8 cellular contexts compared by ENCODE assay signal in genomic region chr11:35165416-35166368, GRCh38. TPM values are rescaled to one million over a fixed set of nuclear protein-coding genes. Genes with fewer than 3 reads are reported as not detected.
DNase-seq lines count a peak whose midpoint lies in the region; ATAC-seq lines count a peak whose summit lies in the region.

No MANE protein-coding gene starts in this region.

- peaks cover 42% of the 10 kb centered on the region for H3K36me3 Mint-ChIP-seq in CD4-positive, CD25-positive, alpha-beta regulatory T cell
- peaks cover 70% of the 10 kb centered on the region for H3K36me3 Mint-ChIP-seq in activated CD4-positive, alpha-beta T cell treated with anti-CD3 and anti-CD28 coated beads, Interleukin-2, amount 10 ng/mL, durations not matched to agents 24 days and 14 days (ENCODE audit: low read depth)
- H3K36me3 Mint-ChIP-seq in effector memory CD8-positive, alpha-beta T cell (ENCODE audit: insufficient read depth): peaks cover 92% of the 10 kb centered on the region

- no peaks in the 10 kb centered on the region for H3K9me3 ChIP-seq in CD4-positive, CD25-positive, alpha-beta regulatory T cell (ENCODE audit: control insufficient read depth in 2 of 2, low read length in 2 of 2)
- H3K9me3 ChIP-seq in skeletal muscle satellite cell (replicated peaks; ENCODE audit: low read length): no peaks in the 10 kb centered on the region

- peak overlapping the region; percentile 100 for H3K27ac Mint-ChIP-seq in CD4-positive, CD25-positive, alpha-beta regulatory T cell
- H3K27ac Mint-ChIP-seq in activated CD4-positive, alpha-beta T cell treated with anti-CD3 and anti-CD28 coated beads, Interleukin-2, amount 10 ng/mL, durations not matched to agents 24 days and 14 days: peak overlapping the region; percentile 99
- peak overlapping the region; percentile 99 to 100 for H3K27ac Mint-ChIP-seq in effector memory CD8-positive, alpha-beta T cell

- peaks cover 30 to 99% (median 88%) of the 10 kb centered on the region in 4 donors for H3K4me1 Mint-ChIP-seq in CD4-positive, CD25-positive, alpha-beta regulatory T cell
- peaks cover 93% of the 10 kb centered on the region for H3K4me1 Mint-ChIP-seq in activated CD4-positive, alpha-beta T cell treated with anti-CD3 and anti-CD28 coated beads, Interleukin-2, amount 10 ng/mL, durations not matched to agents 24 days and 14 days
- H3K4me1 Mint-ChIP-seq in effector memory CD8-positive, alpha-beta T cell (ENCODE audit: low read depth in 2 of 2): peaks cover 87 to 97% of the 10 kb centered on the region in 2 donors

- H3K9ac ChIP-seq in skeletal muscle satellite cell (ENCODE audit: low read depth, low read length): peak overlapping the region; percentile 77

- H3K27me3 Mint-ChIP-seq in CD4-positive, CD25-positive, alpha-beta regulatory T cell: no peaks in the 10 kb centered on the region
- no peaks in the 10 kb centered on the region for H3K27me3 Mint-ChIP-seq in activated CD4-positive, alpha-beta T cell treated with anti-CD3 and anti-CD28 coated beads, Interleukin-2, amount 10 ng/mL, durations not matched to agents 24 days and 14 days
- no peaks in the 10 kb centered on the region for H3K27me3 Mint-ChIP-seq in effector memory CD8-positive, alpha-beta T cell

- ATAC-seq in CD4-positive, CD25-positive, alpha-beta regulatory T cell (ENCODE audit: low read depth in 2 of 2): peak; percentile 81 to 88
- ATAC-seq in GM21360 (IDR thresholded peaks at IDR 0.05; ENCODE audit: unreplicated experiment): peak; percentile 70
- peak; percentile 78 for ATAC-seq in effector memory CD8-positive, alpha-beta T cell (replicated peaks)

- peak overlapping the region; percentile 74 to 88 (median 82) for H3K4me3 Mint-ChIP-seq in CD4-positive, CD25-positive, alpha-beta regulatory T cell
- H3K4me3 Mint-ChIP-seq in activated CD4-positive, alpha-beta T cell treated with anti-CD3 and anti-CD28 coated beads, Interleukin-2, amount 10 ng/mL, durations not matched to agents 24 days and 14 days: peak overlapping the region; percentile 78
- H3K4me3 Mint-ChIP-seq in effector memory CD8-positive, alpha-beta T cell: peak overlapping the region; percentile 77 to 79

- H3K36me3 ChIP-seq in CD4-positive, CD25-positive, alpha-beta regulatory T cell (ENCODE audit: control insufficient read depth, insufficient read depth, low read length): peaks cover 23% of the 10 kb centered on the region
- peaks cover 45% of the 10 kb centered on the region for H3K36me3 ChIP-seq in skeletal muscle satellite cell (ENCODE audit: insufficient read depth, low read length)

- H3K4me2 ChIP-seq in skeletal muscle satellite cell (ENCODE audit: low read length): peak overlapping the region; percentile 75

- H3K4me1 ChIP-seq in CD4-positive, CD25-positive, alpha-beta regulatory T cell (ENCODE audit: control insufficient read depth, insufficient read depth, low read length, poor library complexity, severe bottlenecking): peaks cover 97% of the 10 kb centered on the region
- peaks cover 98% of the 10 kb centered on the region for H3K4me1 ChIP-seq in skeletal muscle satellite cell (ENCODE audit: control insufficient read depth, insufficient read depth, low read length)

- H3K9me3 Mint-ChIP-seq in CD4-positive, CD25-positive, alpha-beta regulatory T cell: peaks cover 0 to 3% (median 0%) of the 10 kb centered on the region in 7 donors
- peaks cover 3% of the 10 kb centered on the region for H3K9me3 Mint-ChIP-seq in activated CD4-positive, alpha-beta T cell treated with anti-CD3 and anti-CD28 coated beads, Interleukin-2, amount 10 ng/mL, durations not matched to agents 24 days and 14 days
- H3K9me3 Mint-ChIP-seq in effector memory CD8-positive, alpha-beta T cell: no peaks in the 10 kb centered on the region

- no peaks in the 10 kb centered on the region for H3K27me3 ChIP-seq in CD4-positive, CD25-positive, alpha-beta regulatory T cell (ENCODE audit: control insufficient read depth, insufficient read depth, low read length)
- H3K27me3 ChIP-seq in skeletal muscle satellite cell (ENCODE audit: control insufficient read depth, insufficient read depth, low read length): no peaks in the 10 kb centered on the region

- H3K27ac ChIP-seq in CD4-positive, CD25-positive, alpha-beta regulatory T cell (ENCODE audit: insufficient read depth, low read length, poor library complexity, severe bottlenecking): peak overlapping the region; percentile 99

- DNase-seq in CD4-positive, CD25-positive, alpha-beta regulatory T cell: peak; percentile 88 to 99 (median 98)
- peak; percentile 75 for DNase-seq in HS-5 (ENCODE audit: low read depth)
- DNase-seq in activated CD4-positive, alpha-beta T cell treated with anti-CD3 and anti-CD28 coated beads, Interleukin-2, amount 10 ng/mL, durations not matched to agents 24 days and 14 days: peak; percentile 98
- peak; percentile 86 to 89 (median 86) for DNase-seq in effector memory CD8-positive, alpha-beta T cell
- no peak for DNase-seq in NCI-H526 treated with DMSO at 0.1 percent for 48 hours (lab: John Stamatoyannopoulos, UW)
- DNase-seq in NCI-H2196 (lab: John Stamatoyannopoulos, UW; ENCODE audit: unreplicated experiment): no peak

- H3K4me3 ChIP-seq in CD4-positive, CD25-positive, alpha-beta regulatory T cell (ENCODE audit: low read depth, low read length): peak overlapping the region; percentile 70
- peak overlapping the region; percentile 54 for H3K4me3 ChIP-seq in skeletal muscle satellite cell (ENCODE audit: low read length)

- intact Hi-C loops in activated CD4-positive, alpha-beta T cell treated with anti-CD3 and anti-CD28 coated beads, Interleukin-2, amount 10 ng/mL, durations not matched to agents 24 days and 14 days (cut with micrococcal nuclease): loop anchor here (1.0 to 2.0 kb wide), 11 partner anchors 12 to 515 kb away; partner anchors contain the start of genes APIP and PDHX

RNA-seq across cellular contexts. Expression of gene CD44, which starts 26.7 kb away (rescaled TPM):
- total RNA-seq in CD4-positive, CD25-positive, alpha-beta regulatory T cell: 1,181 TPM
- polyA plus RNA-seq in CD4-positive, CD25-positive, alpha-beta regulatory T cell: 100 to 1,000 TPM; 441 to 539 (median 477) TPM
- 488 and 489 TPM in 2 replicates for total RNA-seq in activated CD4-positive, alpha-beta T cell treated with anti-CD3 and anti-CD28 coated beads, Interleukin-2, amount 10 ng/mL, durations not matched to agents 24 days and 14 days
- 298 TPM in 2 replicates for total RNA-seq in skeletal muscle satellite cell (2012; rRNA removed)

Comparison
In these comparisons a context has a peak if more than half of its experiments do, and no peak if none do; other contexts are left out.
1. DNase-seq: peak in CD4-positive, CD25-positive, alpha-beta regulatory T cell (3 of 3), HS-5 (single experiment), activated CD4-positive, alpha-beta T cell treated with anti-CD3 and anti-CD28 coated beads, Interleukin-2, amount 10 ng/mL, durations not matched to agents 24 days and 14 days (single experiment) and effector memory CD8-positive, alpha-beta T cell (3 of 3); none in NCI-H526 treated with DMSO at 0.1 percent for 48 hours (single experiment) and NCI-H2196 (single experiment).
2. Peak in every context shown above with its lines, with median percentiles within 50 percentile points of each other: ATAC-seq, H3K27ac Mint-ChIP-seq and H3K4me3 Mint-ChIP-seq.